8 cellular contexts compared by ENCODE assay signal in the genomic region with DNA sequence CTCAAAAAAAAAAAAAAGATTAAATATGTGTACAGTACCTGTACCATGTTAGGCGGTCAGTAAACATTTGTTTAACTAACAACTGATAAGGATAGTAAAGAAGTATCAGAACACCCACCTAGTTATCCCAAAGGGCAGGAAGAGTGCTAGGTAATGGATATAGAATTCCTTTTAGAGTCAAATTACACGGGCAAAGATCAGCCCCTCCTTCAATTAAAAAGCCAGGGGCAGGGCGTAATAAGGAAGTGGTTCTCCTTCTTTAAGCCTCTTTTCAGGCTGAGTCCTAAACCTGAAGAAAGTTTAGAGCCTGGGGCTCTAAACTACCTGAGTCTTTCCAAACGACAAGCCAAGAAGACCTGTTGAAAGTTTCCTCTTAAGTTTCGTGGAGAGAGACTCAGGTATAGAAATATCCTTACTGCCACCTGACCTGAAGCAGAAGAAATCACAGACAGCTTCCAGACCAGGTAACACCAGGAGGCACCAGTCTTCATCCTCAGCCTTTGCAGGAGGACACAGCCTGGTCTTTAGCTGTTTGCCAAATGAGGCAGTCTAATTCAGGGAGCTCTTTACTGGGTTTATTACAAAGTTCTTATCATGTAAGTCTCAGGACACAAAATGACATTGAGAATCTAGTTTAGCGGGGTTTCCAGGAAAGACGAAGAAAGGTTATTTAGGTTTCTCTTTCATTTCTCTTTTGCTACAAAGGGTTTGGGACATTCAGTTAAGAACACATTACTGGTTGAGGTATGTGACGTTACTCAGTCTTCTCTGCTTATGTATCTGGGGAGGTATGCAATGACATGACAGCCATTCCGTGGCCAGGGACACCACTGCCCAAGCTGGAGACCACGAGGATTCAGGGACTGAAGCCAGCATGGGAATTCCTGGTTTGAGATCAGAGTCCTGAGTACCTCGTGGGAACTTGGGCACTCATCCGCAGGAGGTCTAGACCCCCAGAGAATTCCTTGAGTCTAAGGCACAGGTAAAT. TPM values are rescaled to one million over a fixed set of nuclear protein-coding genes. Genes with fewer than 3 reads are reported as not detected.
DNase-seq lines count a peak whose midpoint lies in the region; ATAC-seq, FAIRE-seq and TF ChIP-seq lines count a peak whose summit lies in the region.

A gene with protein sequence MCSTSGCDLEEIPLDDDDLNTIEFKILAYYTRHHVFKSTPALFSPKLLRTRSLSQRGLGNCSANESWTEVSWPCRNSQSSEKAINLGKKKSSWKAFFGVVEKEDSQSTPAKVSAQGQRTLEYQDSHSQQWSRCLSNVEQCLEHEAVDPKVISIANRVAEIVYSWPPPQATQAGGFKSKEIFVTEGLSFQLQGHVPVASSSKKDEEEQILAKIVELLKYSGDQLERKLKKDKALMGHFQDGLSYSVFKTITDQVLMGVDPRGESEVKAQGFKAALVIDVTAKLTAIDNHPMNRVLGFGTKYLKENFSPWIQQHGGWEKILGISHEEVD (plus strand): TSS at position 266 of the 988 bp plus-strand sequence. CDS start 8,367 bp downstream, outside the sequence.

- H3K9ac ChIP-seq in astrocyte (ENCODE audit: low read length) = no peak within 1 kb of the TSS

- H3K36me3 ChIP-seq in astrocyte (ENCODE audit: insufficient read depth, low read length) (no peaks in the 10 kb centered on the region), WERI-Rb-1 (no peaks in the 10 kb centered on the region)

- no peaks in the 10 kb centered on the region for H3K4me1 ChIP-seq in astrocyte (ENCODE audit: insufficient read depth, low read length)

- H3K4me1 Mint-ChIP-seq in astrocyte (ENCODE audit: low read depth, unreplicated experiment) = peaks cover 8% of the 10 kb centered on the region

- no peak for TF ChIP-seq CTCF in astrocyte (IDR thresholded peaks at IDR 0.05; ENCODE audit: insufficient read depth, low read depth, low read length)
- no peak for TF ChIP-seq CTCF in WERI-Rb-1 (IDR thresholded peaks at IDR 0.05; ENCODE audit: low read depth, low read length)

- H3K27me3 ChIP-seq in astrocyte (ENCODE audit: insufficient read depth, low read length) (peaks cover 10% of the 10 kb centered on the region), WERI-Rb-1 (ENCODE audit: insufficient read depth, low read depth, severe bottlenecking) (no peaks in the 10 kb centered on the region)

- no peaks in the 10 kb centered on the region for H3K36me3 Mint-ChIP-seq in astrocyte (ENCODE audit: low read depth, unreplicated experiment)

- ATAC-seq in GM18511 (IDR thresholded peaks at IDR 0.05; ENCODE audit: unreplicated experiment) (peak; percentile 68), HG03520 (IDR thresholded peaks at IDR 0.05; ENCODE audit: unreplicated experiment) (peak; percentile 45)

- H3K27me3 Mint-ChIP-seq in astrocyte (ENCODE audit: low read depth, unreplicated experiment) = peaks cover 11% of the 10 kb centered on the region

- H3K79me2 ChIP-seq in astrocyte (ENCODE audit: insufficient read depth, low read length) = no peaks in the 10 kb centered on the region

- H3K27ac ChIP-seq in astrocyte (ENCODE audit: low read depth, low read length) (no peak within 1 kb of the TSS), WERI-Rb-1 (no peak within 1 kb of the TSS)

- no peak within 1 kb of the TSS for H3K4me2 ChIP-seq in astrocyte (ENCODE audit: low read length)

- H3K9me3 ChIP-seq in astrocyte (ENCODE audit: insufficient read depth, low read depth, low read length) (no peaks in the 10 kb centered on the region), WERI-Rb-1 (ENCODE audit: severe bottlenecking) (no peaks in the 10 kb centered on the region)

- no peak within 1 kb of the TSS for H3K27ac Mint-ChIP-seq in astrocyte (ENCODE audit: unreplicated experiment)

- FAIRE-seq in astrocyte (lab: Jason Lieb, UNC) = no peak

- H2AFZ ChIP-seq in astrocyte (ENCODE audit: low read depth, low read length) = no peak within 1 kb of the TSS

- no peaks in the 10 kb centered on the region for H3K9me3 Mint-ChIP-seq in astrocyte (ENCODE audit: unreplicated experiment)

- H3K4me3 ChIP-seq in astrocyte (ENCODE audit: insufficient read depth, low read depth, low read length) (no peak within 1 kb of the TSS), WERI-Rb-1 (ENCODE audit: low read depth, low read length) (no peak within 1 kb of the TSS)

- no peaks in the 10 kb centered on the region for H4K20me1 ChIP-seq in astrocyte (ENCODE audit: insufficient read depth, low read length)

- H3K4me3 Mint-ChIP-seq in astrocyte (ENCODE audit: unreplicated experiment) = no peak within 1 kb of the TSS

- peak; percentile 12 for DNase-seq in astrocyte (ENCODE audit: low read depth)
- DNase-seq in renal cortical epithelial cell (ENCODE audit: low read depth) = peak; percentile 18
- DNase-seq in WERI-Rb-1 = no peak
- DNase-seq in amniotic stem cell (lab: John Stamatoyannopoulos, UW) = no peak
- DNase-seq in UCSD-AML1 (lab: John Stamatoyannopoulos, UW; ENCODE audit: unreplicated experiment) = no peak
- no peak for DNase-seq in NCI-H2196 (lab: John Stamatoyannopoulos, UW; ENCODE audit: unreplicated experiment)

RNA-seq across cellular contexts. Expression of the gene that starts here (rescaled TPM):
- total RNA-seq in astrocyte (not detected in 2 replicates), renal cortical epithelial cell (0.17 and 0.40 TPM in 2 replicates)

Comparison
In these comparisons a context has a peak if more than half of its experiments do, and no peak if none do; other contexts are left out.
1. Peak in DNase-seq in astrocyte; RNA of the gene not detected or under 1 TPM.
2. Peak in DNase-seq in renal cortical epithelial cell; RNA of the gene not detected or under 1 TPM.